Comparison of ENCODE assay signal across 32 cellular contexts in the genomic region with DNA sequence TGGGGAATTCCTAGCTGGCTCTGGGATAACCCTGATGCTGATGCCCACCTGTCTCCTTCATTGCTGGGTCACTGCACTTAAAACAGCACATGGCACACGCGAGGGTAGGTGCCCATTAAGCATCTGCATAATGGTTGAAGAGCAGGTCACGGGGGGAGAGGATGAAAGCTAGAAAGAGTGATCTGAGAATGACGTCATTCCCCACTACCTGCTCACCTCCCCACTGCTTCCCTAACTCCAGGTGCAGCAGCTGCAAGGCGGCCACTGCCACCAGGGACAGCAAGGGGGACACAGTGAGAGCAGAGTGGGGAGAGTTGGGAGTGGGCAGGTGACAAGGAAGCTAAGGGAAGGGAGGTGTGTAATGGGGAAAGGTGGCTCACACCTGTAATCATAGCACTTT. TPM values are rescaled to one million over a fixed set of nuclear protein-coding genes. Genes with fewer than 3 reads are reported as not detected.
DNase-seq lines count a peak whose midpoint lies in the region; ATAC-seq, FAIRE-seq and TF ChIP-seq lines count a peak whose summit lies in the region.
"Had no signal": no experiment of that assay in that cellular context is flagged by ENCODE, and none has a peak within 500 bp of the region (broad histone marks: within the 10 kb centered on the region; RNA-seq: fewer than 3 reads in every experiment).

No MANE protein-coding gene starts in this region.

- CTCF ChIA-PET in HepG2 (lab: Yijun Ruan, JAX; ENCODE audit: low intra/inter-chr PET ratio, low total read pairs) = no interaction called here
- CTCF ChIA-PET in GM12878 (lab: Yijun Ruan, JAX) = interaction anchor here (0.5 to 1.8 kb wide), 5 partner anchors 13 to 331 kb away, joined by 3 to 6 read pairs (median 4); no protein-coding TSS in a partner anchor

- H3K27ac ChIP-seq in HepG2 (ENCODE audit: extremely low read length, insufficient read depth, low read length) (no peak overlapping the region), right lobe of liver (no peak overlapping the region), GM12878 (ENCODE audit: control insufficient read depth, insufficient read depth) (no peak overlapping the region), foreskin keratinocyte (no peak overlapping the region)
- H3K27ac ChIP-seq: BLaER1, gastrocnemius medialis, GM23248, KMS-11, lower lobe of right lung, PC-9, psoas muscle, sigmoid colon, tibial artery had no signal

- H3K36me3 ChIP-seq in HepG2 (replicated peaks in 1 of 2; ENCODE audit: control insufficient read depth in 1 of 2, insufficient read depth in 2 of 2, low read length in 2 of 2) = no peaks in the 10 kb centered on the region
- no peaks in the 10 kb centered on the region for H3K36me3 ChIP-seq in right lobe of liver
- no peaks in the 10 kb centered on the region; a peak in 1 of 4 replicates for H3K36me3 ChIP-seq in GM12878 (ENCODE audit: control insufficient read depth in 2 of 2, insufficient read depth in 2 of 2, low read length in 1 of 2)
- H3K36me3 ChIP-seq: BLaER1, breast epithelium, gastrocnemius medialis, tibial artery had no signal

- SMC1A ChIA-PET in GM12878 (lab: Charles Lee; ENCODE audit: uncharacterized antibody, unreplicated experiment) = interaction anchor here (0.9 to 1.8 kb wide), 2 partner anchors 13 to 20 kb away, joined by 3 to 6 read pairs; no protein-coding TSS in a partner anchor

- ATAC-seq in HepG2 (no peak), right lobe of liver (no peak), GM12878 (no peak), foreskin keratinocyte (no peak), HG03571 (IDR thresholded peaks at IDR 0.05; ENCODE audit: unreplicated experiment) (no peak)
- ATAC-seq: activated CD4-positive, CD25-positive, alpha-beta regulatory T cell treated with anti-CD3 and anti-CD28 coated beads, Interleukin-2, amount 50 U/mL, for 24 hours; gastrocnemius medialis; lower lobe of right lung; naive thymus-derived CD8-positive, alpha-beta T cell; psoas muscle had no signal

- no peaks in the 10 kb centered on the region for H4K20me1 ChIP-seq in HepG2 (ENCODE audit: insufficient read depth, low read length)
- no peaks in the 10 kb centered on the region for H4K20me1 ChIP-seq in GM12878 (ENCODE audit: control insufficient read depth, insufficient read depth)
- H4K20me1 ChIP-seq: BLaER1 had no signal

- TF ChIP-seq CTCF in HepG2 (CRISPR knock-in tag; IDR thresholded peaks at IDR 0.05) = no peak
- no peak for TF ChIP-seq CTCF in right lobe of liver (IDR thresholded peaks at IDR 0.05)
- TF ChIP-seq CTCF in GM12878 (IDR thresholded peaks at IDR 0.05 in 2 of 3, conservative IDR thresholded peaks at IDR 0.05 in 1 of 3; ENCODE audit: control insufficient read depth in 2 of 3, extremely low read depth in 1 of 3, insufficient read depth in 1 of 3, low read depth in 3 of 3, low read length in 3 of 3) = no peak
- no peak for TF ChIP-seq CTCF in foreskin keratinocyte (conservative IDR thresholded peaks at IDR 0.05)

- FAIRE-seq in HepG2 (lab: Jason Lieb, UNC) (no peak), HTR-8/SVneo (lab: Jason Lieb, UNC) (peak; percentile 63), GM12878 (lab: Jason Lieb, UNC) (no peak)
- FAIRE-seq: endothelial cell of umbilical vein had no signal

- no peak for TF ChIP-seq EP300 in HepG2 (IDR thresholded peaks at IDR 0.05; ENCODE audit: low read depth in 2 of 2, low read length in 2 of 2)
- TF ChIP-seq EP300 in HepG2 (CRISPR knock-in tag; IDR thresholded peaks at IDR 0.05; ENCODE audit: borderline replicate concordance) = no peak
- TF ChIP-seq EP300 in GM12878 (IDR thresholded peaks at IDR 0.05; ENCODE audit: borderline replicate concordance in 1 of 2, control insufficient read depth in 1 of 2, low read depth in 2 of 2, low read length in 2 of 2) = no peak

- POLR2A ChIA-PET in HepG2 (lab: Yijun Ruan, JAX) (no interaction called here), GM12878 (lab: Charles Lee) (no interaction called here)

- TF ChIP-seq POLR2A in HepG2 (IDR thresholded peaks at IDR 0.05; ENCODE audit: insufficient read depth in 1 of 2, low read depth in 2 of 2, low read length in 2 of 2) (no peak), right lobe of liver (IDR thresholded peaks at IDR 0.05) (no peak), GM12878 (IDR thresholded peaks at IDR 0.05; ENCODE audit: low read depth, low read length) (no peak)

- intact Hi-C loops in HepG2 (cut with micrococcal nuclease; ENCODE audit: unreplicated experiment) (no loop called here), right lobe of liver (cut with DNase I) (no loop called here), GM12878 (cut with micrococcal nuclease; ENCODE audit: unreplicated experiment) (no loop called here)

- H3K79me2 ChIP-seq in HepG2 (ENCODE audit: insufficient read depth, low read length) = no peaks in the 10 kb centered on the region
- H3K79me2 ChIP-seq in GM12878 (ENCODE audit: control insufficient read depth, insufficient read depth, low read length) = no peaks in the 10 kb centered on the region

- H3K4me1 ChIP-seq in HepG2 (ENCODE audit: insufficient read depth, low read length) (no peaks in the 10 kb centered on the region), right lobe of liver (no peaks in the 10 kb centered on the region), GM12878 (ENCODE audit: control insufficient read depth, insufficient read depth, low read length) (no peaks in the 10 kb centered on the region), foreskin keratinocyte (no peaks in the 10 kb centered on the region)
- H3K4me1 ChIP-seq: BLaER1, breast epithelium, gastrocnemius medialis, lower lobe of right lung, psoas muscle, sigmoid colon, tibial artery had no signal

- H3K9ac ChIP-seq in HepG2 (ENCODE audit: insufficient read depth, low read depth, low read length) (no peak overlapping the region), GM12878 (ENCODE audit: control insufficient read depth, insufficient read depth, low read length) (no peak overlapping the region)
- H3K9ac ChIP-seq: BLaER1, GM23248, KMS-11 had no signal

- H2AFZ ChIP-seq in HepG2 (ENCODE audit: low read length) = no peak overlapping the region
- no peak overlapping the region for H2AFZ ChIP-seq in GM12878 (ENCODE audit: control insufficient read depth, low read depth, low read length)
- H2AFZ ChIP-seq: PC-9 had no signal

- in situ Hi-C loops in HepG2 (cut with HindIII; ENCODE audit: extremely low pct_ligation_motif_present, low pct_unique_long_range_greater_than_20kb) = no loop called here
- in situ Hi-C loops in GM12878 (cut with MboI) = no loop called here

- RAD21 ChIA-PET in GM12878 (lab: Charles Lee; ENCODE audit: unreplicated experiment) = no interaction called here

- 38% methylated on average over 5 of the region's 5 CpGs for WGBS in HepG2 (ENCODE audit: low lambda C conversion rate)
- WGBS in right lobe of liver (ENCODE audit: insufficient coverage, low coverage, low lambda C conversion rate, missing lambda C conversion rate) = 87% methylated on average over 4 of the region's 5 CpGs
- WGBS in GM12878 (ENCODE audit: insufficient coverage, insufficient replicate concordance, low lambda C conversion rate, missing lambda C conversion rate) = 77% methylated on average over 5 of the region's 5 CpGs

- H3K27me3 ChIP-seq in HepG2 (ENCODE audit: control insufficient read depth in 1 of 2, insufficient read depth in 2 of 2, low read length in 2 of 2) (peaks cover 0 to 3% of the 10 kb centered on the region in 2 experiments; a peak in 2 of 5 replicates), right lobe of liver (no peaks in the 10 kb centered on the region), GM12878 (replicated peaks in 1 of 2; ENCODE audit: control insufficient read depth in 2 of 2, insufficient read depth in 2 of 2, low read length in 1 of 2) (no peaks in the 10 kb centered on the region), foreskin keratinocyte (no peaks in the 10 kb centered on the region)
- H3K27me3 ChIP-seq: BLaER1, breast epithelium, gastrocnemius medialis had no signal

- no peak for TF ChIP-seq RAD21 in HepG2 (CRISPR knock-in tag; IDR thresholded peaks at IDR 0.05)
- TF ChIP-seq RAD21 in GM12878 (IDR thresholded peaks at IDR 0.05; ENCODE audit: insufficient read depth, low read depth, low read length) = no peak

- BruUV-seq in HepG2 (replicated peaks; lab: Mats Ljungman, UMichigan) = no TSS peak
- BruUV-seq in GM12878 (replicated peaks; lab: Mats Ljungman, UMichigan) = no TSS peak

- H3K9me3 ChIP-seq in HepG2 (ENCODE audit: low read length) = no peaks in the 10 kb centered on the region
- H3K9me3 ChIP-seq in right lobe of liver = no peaks in the 10 kb centered on the region
- no peaks in the 10 kb centered on the region for H3K9me3 ChIP-seq in GM12878 (replicated peaks; ENCODE audit: control insufficient read depth, insufficient read depth, low read length)
- H3K9me3 ChIP-seq: BLaER1, breast epithelium, gastrocnemius medialis, lower lobe of right lung, psoas muscle, sigmoid colon, tibial artery had no signal

- no peak overlapping the region for H3K4me3 ChIP-seq in HepG2 (replicated peaks in 1 of 3; ENCODE audit: insufficient read depth in 1 of 3, low read depth in 2 of 3, low read length in 3 of 3)
- no peak overlapping the region for H3K4me3 ChIP-seq in right lobe of liver
- H3K4me3 ChIP-seq in GM12878 = no peak overlapping the region
- H3K4me3 ChIP-seq: BLaER1, breast epithelium, gastrocnemius medialis, GM23248, lower lobe of right lung, PC-9, psoas muscle, sigmoid colon, tibial artery had no signal

- no peak for DNase-seq in HepG2 (ENCODE audit: low spot score)
- no peak for DNase-seq in right lobe of liver
- DNase-seq in HTR-8/SVneo (ENCODE audit: insufficient read length, low spot score) = no peak
- no peak for DNase-seq in GM12878 (ENCODE audit: low read depth, low spot score)
- DNase-seq in AG08395 (ENCODE audit: low spot score) = no peak
- no peak for DNase-seq in foreskin keratinocyte
- DNase-seq: activated CD4-positive, alpha-beta memory T cell treated with anti-CD3 and anti-CD28 coated beads for 36 hours; activated CD8-positive, alpha-beta memory T cell treated with anti-CD3 and anti-CD28 coated beads, Interleukin-2, amount 50 U/mL, for 48 hours; activated naive CD4-positive, alpha-beta T cell treated with anti-CD3 and anti-CD28 coated beads, Interleukin-2, amount 10 ng/mL, durations not matched to agents 7 days and 5 days; amygdala; Calu3; gastrocnemius medialis; GM23248; lower lobe of right lung; MM.1S; NCI-H2107; NCI-H510A treated with DMSO at 0.1 percent for 48 hours; occipital lobe; PC-9; psoas muscle; Right ventricle myocardium superior; sigmoid colon; stimulated activated CD4-positive, alpha-beta T cell treated with anti-CD3 and anti-CD28 coated beads, Interleukin-12 subunit alpha, Interleukin-12 subunit beta, amount 100 ng/mL, for 4 hours; stimulated activated CD4-positive, alpha-beta T cell treated with anti-CD3 and anti-CD28 coated beads, Interleukin-4, amount 100 ng/mL, for 1 hour; tibial artery had no signal

- H3K4me2 ChIP-seq in HepG2 (ENCODE audit: low read depth, low read length) = no peak overlapping the region
- H3K4me2 ChIP-seq in GM12878 (ENCODE audit: control insufficient read depth, insufficient read depth) = no peak overlapping the region
- H3K4me2 ChIP-seq: BLaER1, KMS-11, PC-9 had no signal

RNA-seq across cellular contexts. Expression of a gene that starts 27.0 kb away (rescaled TPM):
- total RNA-seq in HepG2 (2016; rRNA removed; fragmentation: Illumina TruSeq; extraction: Trizol) (not detected in 2 replicates), right lobe of liver (10 to 100 TPM in 2 of 6 experiments, 1 to 10 TPM in 4; 5.3 to 25.8 (median 8.8) TPM), GM12878 (2014; rRNA removed) (10.2 and 10.3 TPM in 2 replicates), GM12878 (2014; rRNA removed; fragmentation: Illumina TruSeq; extraction: Trizol) (7.2 and 8.1 TPM in 2 replicates), GM12878 (2021) (24.5 and 24.7 TPM in 2 replicates), foreskin keratinocyte (0.17 and 0.18 TPM in 2 replicates)
- total RNA-seq in HepG2 (2016; cell fraction: cytosol; rRNA removed; fragmentation: Illumina TruSeq; extraction: Trizol; ENCODE audit: low read depth) = not detected in 2 replicates
- not detected in 2 replicates for total RNA-seq in HepG2 (2016; cell fraction: insoluble cytoplasmic fraction; rRNA removed; fragmentation: Illumina TruSeq; extraction: Trizol)
- not detected in 2 replicates for total RNA-seq in HepG2 (2016; cell fraction: membrane; rRNA removed; fragmentation: Illumina TruSeq; extraction: Trizol)
- not detected in 2 replicates for total RNA-seq in HepG2 (2016; cell fraction: nucleus; rRNA removed; fragmentation: Illumina TruSeq; extraction: Trizol)
- polyA plus RNA-seq in HepG2 (2011; rRNA removed) (not detected in 2 replicates), GM12878 (2011; rRNA removed) (6.2 and 10.4 TPM in 2 replicates), GM12878 (2014; fragmentation: Illumina TruSeq; extraction: Trizol) (21.2 and 21.4 TPM in 2 replicates), GM12878 (2014; fragmentation: Nextera tagmentation; extraction: Ambion mirVana) (1 to 10 TPM; 5.5 to 7.1 TPM), GM12878 (2014; rRNA removed) (12.6 and 16.5 TPM in 2 replicates), GM12878 (2016; fragmentation: Nextera tagmentation; extraction: Ambion mirVana) (1 to 10 TPM; 7.0 to 7.5 TPM), foreskin keratinocyte (0.15 and 0.18 TPM in 2 replicates)
- polyA plus RNA-seq in HepG2 (2011; cell fraction: cytosol; rRNA removed) = not detected in 2 replicates
- not detected in 2 replicates for polyA plus RNA-seq in HepG2 (2011; cell fraction: nucleus; rRNA removed)
- polyA plus RNA-seq in HepG2 (2012) = not detected in 2 replicates
- not detected in 2 replicates for polyA plus RNA-seq in HepG2 (2016; cell fraction: cytosol; fragmentation: Illumina TruSeq; extraction: Trizol; ENCODE audit: low read depth)
- polyA plus RNA-seq in HepG2 (2016; cell fraction: insoluble cytoplasmic fraction; fragmentation: Illumina TruSeq; extraction: Trizol; ENCODE audit: low read depth) = not detected in 2 replicates
- polyA plus RNA-seq in HepG2 (2016; cell fraction: membrane; fragmentation: Illumina TruSeq; extraction: Trizol; ENCODE audit: low read depth) = not detected in 2 replicates
- polyA plus RNA-seq in HepG2 (2016; cell fraction: nucleus; fragmentation: Illumina TruSeq; extraction: Trizol; ENCODE audit: insufficient read depth, low read depth) = not detected in 2 replicates
- not detected in 2 replicates for polyA minus RNA-seq in HepG2 (2011; rRNA and poly(A)+ RNA removed; ENCODE audit: low replicate concordance)
- not detected in 2 replicates for polyA minus RNA-seq in HepG2 (2011; cell fraction: cytosol; rRNA and poly(A)+ RNA removed)
- polyA minus RNA-seq in HepG2 (2011; cell fraction: nucleus; rRNA and poly(A)+ RNA removed) = not detected in 2 replicates
- total RNA-seq in GM12878 (2013; cell fraction: nucleolus; rRNA removed) = 44.9 and 47.6 TPM in 2 replicates
- polyA plus RNA-seq in GM12878 (2011; ENCODE audit: low read depth) = 6.7 TPM
- polyA plus RNA-seq in GM12878 (2011; cell fraction: cytosol; rRNA removed) = 8.6 and 10.3 TPM in 2 replicates
- polyA plus RNA-seq in GM12878 (2011; cell fraction: nucleus; rRNA removed) = 19.1 and 19.2 TPM in 2 replicates
- 9.1 and 9.4 TPM in 2 replicates for polyA plus RNA-seq in GM12878 (2012)
- polyA minus RNA-seq in GM12878 (2011; rRNA and poly(A)+ RNA removed) = 12.4 and 14.8 TPM in 2 replicates
- 4.9 and 8.8 TPM in 2 replicates for polyA minus RNA-seq in GM12878 (2011; cell fraction: cytosol; rRNA and poly(A)+ RNA removed)
- 5.1 and 10.0 TPM in 2 replicates for polyA minus RNA-seq in GM12878 (2011; cell fraction: nucleus; rRNA and poly(A)+ RNA removed)
- total RNA-seq: Calu3, PC-9 had no signal

RNA-seq across cellular contexts. Expression of a gene that starts 33.1 kb away (rescaled TPM):
- not detected in 2 replicates for total RNA-seq in HepG2 (2016; rRNA removed; fragmentation: Illumina TruSeq; extraction: Trizol)
- not detected in 2 replicates for total RNA-seq in HepG2 (2016; cell fraction: cytosol; rRNA removed; fragmentation: Illumina TruSeq; extraction: Trizol; ENCODE audit: low read depth)
- total RNA-seq in HepG2 (2016; cell fraction: insoluble cytoplasmic fraction; rRNA removed; fragmentation: Illumina TruSeq; extraction: Trizol) = not detected in 2 replicates
- not detected in 2 replicates for total RNA-seq in HepG2 (2016; cell fraction: membrane; rRNA removed; fragmentation: Illumina TruSeq; extraction: Trizol)
- not detected in 2 replicates for total RNA-seq in HepG2 (2016; cell fraction: nucleus; rRNA removed; fragmentation: Illumina TruSeq; extraction: Trizol)
- not detected in 2 replicates for polyA plus RNA-seq in HepG2 (2011; rRNA removed)
- not detected in 2 replicates for polyA plus RNA-seq in HepG2 (2011; cell fraction: cytosol; rRNA removed)
- not detected in 2 replicates for polyA plus RNA-seq in HepG2 (2011; cell fraction: nucleus; rRNA removed)
- not detected in 2 replicates for polyA plus RNA-seq in HepG2 (2012)
- polyA plus RNA-seq in HepG2 (2016; cell fraction: cytosol; fragmentation: Illumina TruSeq; extraction: Trizol; ENCODE audit: low read depth) = not detected in 2 replicates
- not detected in 2 replicates for polyA plus RNA-seq in HepG2 (2016; cell fraction: insoluble cytoplasmic fraction; fragmentation: Illumina TruSeq; extraction: Trizol; ENCODE audit: low read depth)
- polyA plus RNA-seq in HepG2 (2016; cell fraction: membrane; fragmentation: Illumina TruSeq; extraction: Trizol; ENCODE audit: low read depth) = not detected in 2 replicates
- polyA plus RNA-seq in HepG2 (2016; cell fraction: nucleus; fragmentation: Illumina TruSeq; extraction: Trizol; ENCODE audit: insufficient read depth, low read depth) = not detected in 2 replicates
- 0.34 and 36.3 TPM in 2 replicates for polyA minus RNA-seq in HepG2 (2011; rRNA and poly(A)+ RNA removed; ENCODE audit: low replicate concordance)
- polyA minus RNA-seq in HepG2 (2011; cell fraction: cytosol; rRNA and poly(A)+ RNA removed) = 0.69 and 0.79 TPM in 2 replicates
- polyA minus RNA-seq in HepG2 (2011; cell fraction: nucleus; rRNA and poly(A)+ RNA removed) = 0.52 TPM in 1 of 2 replicates, not detected in the other
- 10 to 100 TPM; 19.4 to 44.5 (median 30.2) TPM for total RNA-seq in right lobe of liver
- 56.3 and 58.2 TPM in 2 replicates for total RNA-seq in GM12878 (2013; cell fraction: nucleolus; rRNA removed)
- 47.8 and 54.1 TPM in 2 replicates for total RNA-seq in GM12878 (2014; rRNA removed)
- total RNA-seq in GM12878 (2014; rRNA removed; fragmentation: Illumina TruSeq; extraction: Trizol) = 25.8 and 27.1 TPM in 2 replicates
- 46.4 and 47.0 TPM in 2 replicates for total RNA-seq in GM12878 (2021)
- polyA plus RNA-seq in GM12878 (2011; ENCODE audit: low read depth) = 24.2 TPM
- 45.2 and 67.4 TPM in 2 replicates for polyA plus RNA-seq in GM12878 (2011; rRNA removed)
- polyA plus RNA-seq in GM12878 (2011; cell fraction: cytosol; rRNA removed) = 116 and 117 TPM in 2 replicates
- polyA plus RNA-seq in GM12878 (2011; cell fraction: nucleus; rRNA removed) = 86.4 and 97.9 TPM in 2 replicates
- polyA plus RNA-seq in GM12878 (2012) = 34.6 and 42.2 TPM in 2 replicates
- polyA plus RNA-seq in GM12878 (2014; fragmentation: Illumina TruSeq; extraction: Trizol) = 8.9 and 27.4 TPM in 2 replicates
- polyA plus RNA-seq in GM12878 (2014; fragmentation: Nextera tagmentation; extraction: Ambion mirVana) = 1 to 10 TPM; 1.7 to 7.7 TPM
- 51.9 and 52.8 TPM in 2 replicates for polyA plus RNA-seq in GM12878 (2014; rRNA removed)
- 10 to 100 TPM; 67.3 to 68.0 TPM for polyA plus RNA-seq in GM12878 (2016; fragmentation: Nextera tagmentation; extraction: Ambion mirVana)
- polyA minus RNA-seq in GM12878 (2011; rRNA and poly(A)+ RNA removed) = 30.0 and 58.2 TPM in 2 replicates
- polyA minus RNA-seq in GM12878 (2011; cell fraction: cytosol; rRNA and poly(A)+ RNA removed) = 19.0 and 20.8 TPM in 2 replicates
- 27.0 and 38.5 TPM in 2 replicates for polyA minus RNA-seq in GM12878 (2011; cell fraction: nucleus; rRNA and poly(A)+ RNA removed)
- total RNA-seq in foreskin keratinocyte = 39.7 and 42.6 TPM in 2 replicates
- polyA plus RNA-seq in foreskin keratinocyte = 45.6 and 49.7 TPM in 2 replicates

Comparison
In these comparisons a context has a peak if more than half of its experiments do, and no peak if none do; other contexts are left out.
1. RNA of a gene that starts 33.1 kb away (total RNA-seq): 25.8 to 58.2 TPM in GM12878, 39.7 to 42.6 TPM in foreskin keratinocyte and 19.4 to 44.5 TPM in right lobe of liver; not detected in HepG2; every median in the first group is over 10 times any median in the second.